ENCODE assay signal across 11 cellular contexts in genomic region chr6:29968130-29968529, GRCh38. TPM values are rescaled to one million over a fixed set of nuclear protein-coding genes. Genes with fewer than 3 reads are reported as not detected.
DNase-seq lines count a peak whose midpoint lies in the region; ATAC-seq, FAIRE-seq and TF ChIP-seq lines count a peak whose summit lies in the region.
"Had no signal": no experiment of that assay in that cellular context is flagged by ENCODE, and none has a peak within 500 bp of the region (broad histone marks: within the 10 kb centered on the region; RNA-seq: fewer than 3 reads in every experiment).

No MANE protein-coding gene starts in this region.

- H3K27ac ChIP-seq in OCI-LY7 (ENCODE audit: low read depth, low read length, poor library complexity, severe bottlenecking): no peak overlapping the region

- DNase-seq in HCEC 1CT: peak; percentile 28
- DNase-seq in OCI-LY7 (ENCODE audit: low spot score): no peak
- DNase-seq in dermis microvascular lymphatic vessel endothelial cell (ENCODE audit: low read depth in 2 of 2): peak; percentile 65 to 85
- DNase-seq in renal cortical epithelial cell (ENCODE audit: low read depth): peak; percentile 91
- no peak for DNase-seq in frontal cortex (ENCODE audit: low spot score in 2 of 2)
- DNase-seq in NOMO-1 (lab: John Stamatoyannopoulos, UW; ENCODE audit: unreplicated experiment in 2 of 2): no peak
- DNase-seq: activated naive CD4-positive, alpha-beta T cell treated with anti-CD3 and anti-CD28 coated beads, Interleukin-2, amount 10 ng/mL, durations not matched to agents 7 days and 5 days; esophagus squamous epithelium; naive B cell had no signal

- peak overlapping the region; percentile 49 for H3K4me2 ChIP-seq in OCI-LY7 (ENCODE audit: low read length)

- no peaks in the 10 kb centered on the region for H3K36me3 ChIP-seq in OCI-LY7 (ENCODE audit: insufficient read depth, low read length)
- H3K36me3 ChIP-seq: esophagus squamous epithelium had no signal

- POLR2A ChIA-PET in OCI-LY7 (lab: Charles Lee): interaction anchor here (1.2 to 1.3 kb wide), 2 partner anchors 10 to 117 kb away, joined by 3 read pairs; no protein-coding TSS in a partner anchor

- H3K9me2 ChIP-seq in OCI-LY7 (ENCODE audit: insufficient read depth, low read length): no peaks in the 10 kb centered on the region

- no peak overlapping the region for H3K4me3 ChIP-seq in OCI-LY7 (ENCODE audit: low read depth, low read length, poor library complexity, severe bottlenecking)
- H3K4me3 ChIP-seq: esophagus squamous epithelium had no signal

- CTCF ChIA-PET in OCI-LY7 (lab: Charles Lee; ENCODE audit: unreplicated experiment): no interaction called here

- H3K79me2 ChIP-seq in OCI-LY7 (ENCODE audit: insufficient read depth, low read depth, low read length): no peaks in the 10 kb centered on the region; the same call in 1 of the 2 replicates

- H2AFZ ChIP-seq in OCI-LY7 (ENCODE audit: low read length): no peak overlapping the region

- no TSS peak for BruUV-seq in OCI-LY7 (replicated peaks; lab: Mats Ljungman, UMichigan)

- TF ChIP-seq CTCF in OCI-LY7 (conservative IDR thresholded peaks at IDR 0.05; ENCODE audit: low read length): peak; percentile 25; the same call in 1 of the 2 replicates

- H3K4me1 ChIP-seq in OCI-LY7 (ENCODE audit: insufficient read depth, low read length, poor library complexity, severe bottlenecking): peaks cover 55% of the 10 kb centered on the region

- intact Hi-C loops in OCI-LY7 (cut with micrococcal nuclease; ENCODE audit: unreplicated experiment): loop anchor here (5.0 kb wide), 1 partner anchor 44 kb away; no protein-coding TSS in a partner anchor

- ATAC-seq in HG02571 (IDR thresholded peaks at IDR 0.05; ENCODE audit: unreplicated experiment): no peak

- no peaks in the 10 kb centered on the region for H3K9me3 ChIP-seq in OCI-LY7 (ENCODE audit: low read length)
- H3K9me3 ChIP-seq: esophagus squamous epithelium had no signal

- H4K20me1 ChIP-seq in OCI-LY7 (ENCODE audit: insufficient read depth, low read length): no peaks in the 10 kb centered on the region

- FAIRE-seq in frontal cortex (lab: Jason Lieb, UNC): no peak
- FAIRE-seq: GM12892 had no signal

RNA-seq across cellular contexts. Expression of gene HLA-A, which starts 25.8 kb away (rescaled TPM):
- total RNA-seq in OCI-LY7 (2014; rRNA removed; shearing (Covaris generic)): 672 and 804 TPM in 2 replicates
- 393 and 415 TPM in 2 replicates for total RNA-seq in OCI-LY7 (2022)
- 519 and 1,118 TPM in 2 replicates for total RNA-seq in dermis microvascular lymphatic vessel endothelial cell
- total RNA-seq in renal cortical epithelial cell: 611 and 802 TPM in 2 replicates
- 55.4 TPM for total RNA-seq in frontal cortex

Comparison
In these comparisons a context has a peak if more than half of its experiments do, and no peak if none do; other contexts are left out.
1. DNase-seq: peak in HCEC 1CT (single experiment), dermis microvascular lymphatic vessel endothelial cell (2 of 2) and renal cortical epithelial cell (single experiment); none in OCI-LY7 (single experiment), frontal cortex (0 of 2) and NOMO-1 (0 of 2).